Comparison of ENCODE assay signal across 1 cellular context in genomic region chr12:106254724-106255123, GRCh38.
TF ChIP-seq lines count a peak whose summit lies in the region.

No MANE protein-coding gene starts in this region.

TF ChIP-seq in SK-N-SH treated with all-trans-retinoic acid at 6 μM for 48 hours, 23 proteins besides CTCF, POLR2A, EP300 and RAD21 (continued from another document):
- TF ChIP-seq CREB5 (CRISPR knock-in tag; IDR thresholded peaks at IDR 0.05; ENCODE audit: low read depth) (no peak), BACH2 (CRISPR knock-in tag; IDR thresholded peaks at IDR 0.05; ENCODE audit: borderline replicate concordance) (no peak), TSHZ2 (CRISPR knock-in tag; IDR thresholded peaks at IDR 0.05) (no peak)
